In genomic region chr14:40273417-40273816, GRCh38 we compare ENCODE assay signal across 26 cellular contexts.
"Had no signal": no experiment of that assay in that cellular context is flagged by ENCODE, and none has a peak within 500 bp of the region (broad histone marks: within the 10 kb centered on the region; RNA-seq: fewer than 3 reads in every experiment).

No MANE protein-coding gene starts in this region.

- H3K36me3 ChIP-seq: colonic mucosa, esophagus muscularis mucosa, esophagus squamous epithelium, gastrocnemius medialis, gastroesophageal sphincter, heart left ventricle, heart right ventricle had no signal

- H3K27me3 ChIP-seq: colonic mucosa, dorsolateral prefrontal cortex, esophagus muscularis mucosa, esophagus squamous epithelium, foreskin keratinocyte, gastrocnemius medialis, gastroesophageal sphincter, heart left ventricle, heart right ventricle had no signal

- H3K4me1 ChIP-seq: colonic mucosa, esophagus muscularis mucosa, esophagus squamous epithelium, foreskin keratinocyte, gastrocnemius medialis, gastroesophageal sphincter, heart left ventricle, heart right ventricle had no signal

- DNase-seq: colonic mucosa; cortex of kidney; dermis blood vessel endothelial cell; dorsolateral prefrontal cortex; effector CD4-positive, alpha-beta T cell; effector CD8-positive, alpha-beta T cell; effector memory CD4-positive, alpha-beta T cell; effector memory CD8-positive, alpha-beta T cell; endodermal cell; erythroblast; esophagus squamous epithelium; foreskin fibroblast; foreskin keratinocyte; foreskin melanocyte; gastrocnemius medialis; glutamatergic neuron; head of caudate nucleus; heart left ventricle; heart right ventricle had no signal

- H3K27ac ChIP-seq: colonic mucosa, coronary artery, dorsolateral prefrontal cortex, epithelial cell of prostate, esophagus muscularis mucosa, esophagus squamous epithelium, foreskin keratinocyte, gastrocnemius medialis, gastroesophageal sphincter, heart left ventricle, heart right ventricle had no signal

- FAIRE-seq: colon, endothelial cell of umbilical vein had no signal

- ATAC-seq: effector memory CD8-positive, alpha-beta T cell; esophagus mucosa; foreskin keratinocyte; gastrocnemius medialis; gastroesophageal sphincter; heart left ventricle; heart right ventricle had no signal

- H3K9me3 ChIP-seq: colonic mucosa, esophagus muscularis mucosa, esophagus squamous epithelium, gastrocnemius medialis, gastroesophageal sphincter, heart right ventricle had no signal

- H3K4me3 ChIP-seq: colonic mucosa, coronary artery, dorsolateral prefrontal cortex, esophagus muscularis mucosa, esophagus squamous epithelium, gastrocnemius medialis, gastroesophageal sphincter, heart left ventricle, heart right ventricle had no signal
